ENCODE assay signal across 14 cellular contexts in genomic region chr7:50653997-50654425, GRCh38.
DNase-seq lines count a peak whose midpoint lies in the region; ATAC-seq and TF ChIP-seq lines count a peak whose summit lies in the region.
"Had no signal": no experiment of that assay in that cellular context is flagged by ENCODE, and none has a peak within 500 bp of the region (broad histone marks: within the 10 kb centered on the region; RNA-seq: fewer than 3 reads in every experiment).

No MANE protein-coding gene starts in this region.

- no peak overlapping the region for H3K4me3 Mint-ChIP-seq in activated CD8-positive, alpha-beta T cell treated with anti-CD3 and anti-CD28 coated beads, Interleukin-2, amount 10 ng/mL, durations not matched to agents 7 days and 5 days
- H3K4me3 Mint-ChIP-seq: activated CD4-positive, alpha-beta T cell treated with anti-CD3 and anti-CD28 coated beads, Interleukin-2, amount 10 ng/mL, durations not matched to agents 7 days and 5 days; activated naive CD4-positive, alpha-beta T cell treated with anti-CD3 and anti-CD28 coated beads for 36 hours; effector memory CD8-positive, alpha-beta T cell; nephron had no signal

- no peaks in the 10 kb centered on the region for H3K9me3 ChIP-seq in adipocyte (ENCODE audit: control insufficient read depth, low read length)
- H3K9me3 ChIP-seq in mucosa of descending colon = no peaks in the 10 kb centered on the region
- H3K9me3 ChIP-seq in suprapubic skin = no peaks in the 10 kb centered on the region

- TF ChIP-seq POLR2A in suprapubic skin (IDR thresholded peaks at IDR 0.05) = peak in 1 of 2 donors; percentile 45

- intact Hi-C loops in mucosa of descending colon (cut with DNase I, micrococcal nuclease) = no loop called here

- POLR2A ChIA-PET in activated CD8-positive, alpha-beta T cell treated with anti-CD3 and anti-CD28 coated beads, Interleukin-2, amount 10 ng/mL, durations not matched to agents 7 days and 5 days (lab: Charles Lee) = no interaction called here

- no peaks in the 10 kb centered on the region for H3K36me3 Mint-ChIP-seq in activated CD8-positive, alpha-beta T cell treated with anti-CD3 and anti-CD28 coated beads, Interleukin-2, amount 10 ng/mL, durations not matched to agents 7 days and 5 days (ENCODE audit: low read depth)

- H3K27me3 ChIP-seq in adipocyte (replicated peaks; ENCODE audit: control insufficient read depth, insufficient read depth, low read length) (no peaks in the 10 kb centered on the region), suprapubic skin (no peaks in the 10 kb centered on the region)

- DNase-seq in adipocyte (ENCODE audit: low read depth) = no peak
- peak; percentile 72 for DNase-seq in fibroblast of gingiva (ENCODE audit: low read depth)
- DNase-seq in mucosa of descending colon = peak in 1 of 3 donors; percentile 45
- DNase-seq in suprapubic skin (ENCODE audit: low spot score in 2 of 2) = peak in 1 of 2 donors; percentile 82
- no peak for DNase-seq in activated CD8-positive, alpha-beta T cell treated with anti-CD3 and anti-CD28 coated beads, Interleukin-2, amount 10 ng/mL, durations not matched to agents 7 days and 5 days
- no peak for DNase-seq in SW480 (ENCODE audit: low spot score)
- DNase-seq: activated CD4-positive, alpha-beta T cell treated with anti-CD3 and anti-CD28 coated beads, Interleukin-2, amount 10 ng/mL, durations not matched to agents 7 days and 5 days; activated naive CD4-positive, alpha-beta T cell treated with anti-CD3 and anti-CD28 coated beads for 36 hours; effector memory CD8-positive, alpha-beta T cell; NCI-H2029 had no signal

- no peak for TF ChIP-seq EP300 in suprapubic skin (IDR thresholded peaks at IDR 0.05)

- peaks cover 14% of the 10 kb centered on the region for H3K27me3 Mint-ChIP-seq in activated CD8-positive, alpha-beta T cell treated with anti-CD3 and anti-CD28 coated beads, Interleukin-2, amount 10 ng/mL, durations not matched to agents 7 days and 5 days (ENCODE audit: low read depth)
- H3K27me3 Mint-ChIP-seq: activated CD4-positive, alpha-beta T cell treated with anti-CD3 and anti-CD28 coated beads, Interleukin-2, amount 10 ng/mL, durations not matched to agents 7 days and 5 days had no signal

- peak overlapping the region; percentile 78 for H3K27ac ChIP-seq in suprapubic skin
- H3K27ac ChIP-seq: C4-2B had no signal

- 74% methylated on average over 9 of the region's 9 CpGs for WGBS in suprapubic skin

- no peaks in the 10 kb centered on the region for H3K9me3 Mint-ChIP-seq in activated CD8-positive, alpha-beta T cell treated with anti-CD3 and anti-CD28 coated beads, Interleukin-2, amount 10 ng/mL, durations not matched to agents 7 days and 5 days (ENCODE audit: insufficient read depth)
- H3K9me3 Mint-ChIP-seq: activated CD4-positive, alpha-beta T cell treated with anti-CD3 and anti-CD28 coated beads, Interleukin-2, amount 10 ng/mL, durations not matched to agents 7 days and 5 days; activated naive CD4-positive, alpha-beta T cell treated with anti-CD3 and anti-CD28 coated beads for 36 hours; effector memory CD8-positive, alpha-beta T cell; nephron had no signal

- H3K4me1 Mint-ChIP-seq in activated CD8-positive, alpha-beta T cell treated with anti-CD3 and anti-CD28 coated beads, Interleukin-2, amount 10 ng/mL, durations not matched to agents 7 days and 5 days (ENCODE audit: low read depth) = peaks cover 36% of the 10 kb centered on the region

- TF ChIP-seq CTCF in mucosa of descending colon (IDR thresholded peaks at IDR 0.05) (no peak), suprapubic skin (IDR thresholded peaks at IDR 0.05) (no peak)

- no peak overlapping the region for H3K27ac Mint-ChIP-seq in activated CD8-positive, alpha-beta T cell treated with anti-CD3 and anti-CD28 coated beads, Interleukin-2, amount 10 ng/mL, durations not matched to agents 7 days and 5 days
- H3K27ac Mint-ChIP-seq: activated CD4-positive, alpha-beta T cell treated with anti-CD3 and anti-CD28 coated beads, Interleukin-2, amount 10 ng/mL, durations not matched to agents 7 days and 5 days; activated naive CD4-positive, alpha-beta T cell treated with anti-CD3 and anti-CD28 coated beads for 36 hours; effector memory CD8-positive, alpha-beta T cell; nephron had no signal

- H3K36me3 ChIP-seq in adipocyte (ENCODE audit: control insufficient read depth, insufficient read depth, low read length, severe bottlenecking) (peaks cover 10% of the 10 kb centered on the region), mucosa of descending colon (ENCODE audit: low read depth) (no peaks in the 10 kb centered on the region), suprapubic skin (no peaks in the 10 kb centered on the region)

- peaks cover 65% of the 10 kb centered on the region for H3K4me1 ChIP-seq in adipocyte (ENCODE audit: control insufficient read depth, insufficient read depth, low read length)
- H3K4me1 ChIP-seq in mucosa of descending colon (ENCODE audit: low read depth) = no peaks in the 10 kb centered on the region
- peaks cover 35% of the 10 kb centered on the region for H3K4me1 ChIP-seq in suprapubic skin

- H3K4me3 ChIP-seq in adipocyte (ENCODE audit: low read length) (peak overlapping the region; percentile 48), mucosa of descending colon (no peak overlapping the region), suprapubic skin (no peak overlapping the region)

- CTCF ChIA-PET in activated CD8-positive, alpha-beta T cell treated with anti-CD3 and anti-CD28 coated beads, Interleukin-2, amount 10 ng/mL, durations not matched to agents 7 days and 5 days (lab: Charles Lee) = interaction anchor here (0.8 to 2.0 kb wide), 6 partner anchors 8 to 561 kb away, joined by 3 to 11 read pairs (median 4); partner anchors contain the start of gene ZPBP

- ATAC-seq in mucosa of descending colon (peak; percentile 53), GM19035 (IDR thresholded peaks at IDR 0.05; ENCODE audit: unreplicated experiment) (no peak), GM18861 (IDR thresholded peaks at IDR 0.05; ENCODE audit: unreplicated experiment) (no peak)
- no peak for ATAC-seq in activated CD8-positive, alpha-beta T cell treated with anti-CD3 and anti-CD28 coated beads, Interleukin-2, amount 10 ng/mL, durations not matched to agents 7 days and 5 days
- ATAC-seq: effector memory CD8-positive, alpha-beta T cell had no signal

- H3K9ac ChIP-seq in adipocyte (ENCODE audit: low read length) = peak overlapping the region; percentile 82
